ENCODE assay signal across 27 cellular contexts in the genomic region with DNA sequence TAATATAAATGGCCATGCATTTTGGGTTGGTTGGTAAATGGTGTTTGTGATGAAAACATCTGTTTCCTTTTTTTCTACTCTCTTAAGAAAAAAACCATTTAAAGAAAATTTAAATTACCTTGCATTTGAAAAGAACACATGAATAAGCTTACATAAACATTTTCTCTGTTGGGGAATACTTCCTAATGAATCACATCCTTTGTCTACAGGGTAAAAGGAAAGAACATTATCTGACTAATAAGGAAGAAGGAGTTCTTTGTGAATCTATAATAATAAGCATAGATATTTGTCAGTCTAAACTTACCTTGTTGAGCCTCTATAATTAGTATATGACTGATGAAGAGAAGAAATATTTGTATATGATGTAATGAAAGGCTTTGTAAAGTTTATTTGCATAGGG.
DNase-seq lines count a peak whose midpoint lies in the region; ATAC-seq and TF ChIP-seq lines count a peak whose summit lies in the region.
"Had no signal": no experiment of that assay in that cellular context is flagged by ENCODE, and none has a peak within 500 bp of the region (broad histone marks: within the 10 kb centered on the region; RNA-seq: fewer than 3 reads in every experiment).

No MANE protein-coding gene starts in this region.

- no peak overlapping the region for H2AK9ac ChIP-seq in IMR-90 (replicated peaks; ENCODE audit: low read depth, low read length, poor library complexity)

- no peak overlapping the region for H2BK20ac ChIP-seq in IMR-90 (ENCODE audit: low read depth, low read length)

- peak overlapping the region in 1 of 2 experiments; percentile 68; a peak in 1 of 4 replicates for H4K8ac ChIP-seq in IMR-90 (ENCODE audit: low read depth in 2 of 2, low read length in 2 of 2)

- no peaks in the 10 kb centered on the region for H4K20me1 ChIP-seq in IMR-90 (ENCODE audit: insufficient read depth, low read length)

- H3K27me3 ChIP-seq in IMR-90 (ENCODE audit: control insufficient read depth, insufficient read depth, low read length) = no peaks in the 10 kb centered on the region
- H3K27me3 ChIP-seq: esophagus squamous epithelium, left lung, sigmoid colon, SJSA1, suprapubic skin had no signal

- CTCF ChIA-PET in IMR-90 (lab: Yijun Ruan, JAX) = no interaction called here

- no peak overlapping the region; the same call in 1 of the 2 replicates for H3K27ac ChIP-seq in IMR-90 (ENCODE audit: insufficient read depth, low read length)
- H3K27ac ChIP-seq: C4-2B, esophagus squamous epithelium, left lung, sigmoid colon, SJSA1, suprapubic skin had no signal

- in situ Hi-C loops in IMR-90 (cut with MboI; ENCODE audit: low sequenced_read_pairs) = no loop called here

- peak overlapping the region; percentile 82; the same call in 1 of the 2 replicates for H2BK120ac ChIP-seq in IMR-90 (ENCODE audit: low read depth, low read length)

- no peak overlapping the region; the same call in 1 of the 2 replicates for H3K23ac ChIP-seq in IMR-90 (ENCODE audit: low read depth, low read length)

- ATAC-seq in IMR-90 (ENCODE audit: low read depth) = peak; percentile 51
- ATAC-seq: activated T-cell treated with anti-CD3 and anti-CD28 coated beads, Interleukin-2, amount 50 U/mL, for 72 hours; HepG2; left lung; mucosa of descending colon; Panc1 had no signal

- no peak overlapping the region for H2AK5ac ChIP-seq in IMR-90 (ENCODE audit: low read depth, low read length)

- H4K91ac ChIP-seq in IMR-90 (ENCODE audit: insufficient read depth, low read depth, low read length) = no peak overlapping the region

- no peaks in the 10 kb centered on the region for H3K27me3 Mint-ChIP-seq in endothelial cell (ENCODE audit: unreplicated experiment)

- no peaks in the 10 kb centered on the region for H3K36me3 ChIP-seq in IMR-90 (ENCODE audit: control insufficient read depth, insufficient read depth, low read length)
- H3K36me3 ChIP-seq: esophagus squamous epithelium, left lung, sigmoid colon, SJSA1, suprapubic skin had no signal

- H3K27ac Mint-ChIP-seq in endothelial cell (ENCODE audit: unreplicated experiment) = peak overlapping the region; percentile 33
- H3K27ac Mint-ChIP-seq: activated T-cell treated with anti-CD3 and anti-CD28 coated beads, Interleukin-2, amount 50 U/mL, for 72 hours; nephron progenitor cell had no signal

- H3K4me1 ChIP-seq in IMR-90 (ENCODE audit: control insufficient read depth, insufficient read depth, low read length) = peaks cover 3% of the 10 kb centered on the region; the same call in 1 of the 2 replicates
- H3K4me1 ChIP-seq: esophagus squamous epithelium, left lung, sigmoid colon, SJSA1, suprapubic skin had no signal

- H3K9ac ChIP-seq in IMR-90 (ENCODE audit: low read depth, low read length) = no peak overlapping the region

- H3K18ac ChIP-seq in IMR-90 (ENCODE audit: low read depth, low read length) = peak overlapping the region; percentile 2; the same call in 1 of the 2 replicates

- no peak for TF ChIP-seq POLR2A in IMR-90 (IDR thresholded peaks at IDR 0.05; ENCODE audit: low read depth, low read length)

- no peak overlapping the region for H2AFZ ChIP-seq in IMR-90 (replicated peaks; ENCODE audit: low read length, poor library complexity)

- H3K56ac ChIP-seq in IMR-90 (ENCODE audit: extremely low read depth, insufficient read depth, low read length) = no peak overlapping the region; the same call in 1 of the 2 replicates

- 0 out of 2 replicates have a peak, but pooled peaks cover 3% of the 10 kb centered on the region for H3K9me1 ChIP-seq in IMR-90 (ENCODE audit: insufficient read depth, low read length)

- no peaks in the 10 kb centered on the region for H3K79me1 ChIP-seq in IMR-90 (ENCODE audit: low read depth in 1 of 2, low read length in 2 of 2)

- H3K4me1 Mint-ChIP-seq in endothelial cell (ENCODE audit: unreplicated experiment) = peaks cover 4% of the 10 kb centered on the region

- H3K9me3 ChIP-seq in IMR-90 (ENCODE audit: control insufficient read depth, insufficient read depth, low read length) = no peaks in the 10 kb centered on the region
- H3K9me3 ChIP-seq: esophagus squamous epithelium, sigmoid colon, SJSA1, suprapubic skin had no signal

- POLR2A ChIA-PET in IMR-90 (lab: Charles Lee; ENCODE audit: unreplicated experiment) = no interaction called here

- DNase-seq in EH (ENCODE audit: low read depth) = peak; percentile 14
- peak; percentile 72 for DNase-seq in IMR-90
- DNase-seq in endothelial cell (ENCODE audit: low spot score) = no peak
- DNase-seq in kidney tubule cell (ENCODE audit: low spot score) = peak; percentile 65
- DNase-seq in SKM-1 (lab: John Stamatoyannopoulos, UW; ENCODE audit: unreplicated experiment) = no peak
- no peak for DNase-seq in stimulated activated CD4-positive, alpha-beta T cell treated with anti-CD3 and anti-CD28 coated beads, Interleukin-4, amount 100 ng/mL, for 4 hours
- no peak for DNase-seq in NCI-H510A treated with DMSO at 0.1 percent for 48 hours (lab: John Stamatoyannopoulos, UW)
- DNase-seq in NCI-H2171 (lab: John Stamatoyannopoulos, UW) = no peak
- DNase-seq: activated CD4-positive, alpha-beta T cell treated with anti-CD3 and anti-CD28 coated beads for 48 hours; activated naive CD4-positive, alpha-beta T cell treated with anti-CD3 and anti-CD28 coated beads, Interleukin-2, amount 50 U/mL, for 16 hours; activated T-cell treated with anti-CD3 and anti-CD28 coated beads, Interleukin-2, amount 50 U/mL, for 72 hours; aorta; effector CD4-positive, alpha-beta T cell; esophagus squamous epithelium; glutamatergic neuron; left lung; mucosa of descending colon; NCI-H1105; NCI-H2029 treated with DMSO at 0.1 percent for 48 hours; nephron progenitor cell; posterior cingulate gyrus; sigmoid colon had no signal

- intact Hi-C loops in IMR-90 (cut with micrococcal nuclease) = no loop called here

- no peak overlapping the region for H3K4me2 ChIP-seq in IMR-90 (ENCODE audit: low read depth, low read length)

- TF ChIP-seq CTCF in IMR-90 (conservative IDR thresholded peaks at IDR 0.05; ENCODE audit: low read depth, low read length) (no peak), endothelial cell (IDR thresholded peaks at IDR 0.05; ENCODE audit: unreplicated experiment) (no peak)

- no peak overlapping the region for H3K4ac ChIP-seq in IMR-90 (ENCODE audit: low read depth, low read length)

- H3K9me3 Mint-ChIP-seq in endothelial cell (ENCODE audit: unreplicated experiment) = no peaks in the 10 kb centered on the region
- H3K9me3 Mint-ChIP-seq: nephron progenitor cell had no signal

- peak overlapping the region; percentile 77 for H2BK5ac ChIP-seq in IMR-90 (ENCODE audit: low read depth, low read length, poor library complexity, severe bottlenecking)

- no TSS peak for BruUV-seq in IMR-90 (replicated peaks; lab: Mats Ljungman, UMichigan)

- H3K4me3 ChIP-seq in IMR-90 (ENCODE audit: insufficient read depth, low read depth, low read length) = no peak overlapping the region
- H3K4me3 ChIP-seq: esophagus squamous epithelium, left lung, mucosa of descending colon, sigmoid colon, SJSA1, suprapubic skin had no signal

- no peak overlapping the region for H3K14ac ChIP-seq in IMR-90 (replicated peaks; ENCODE audit: low read depth, low read length)

- no peak overlapping the region for H3K4me3 Mint-ChIP-seq in endothelial cell (ENCODE audit: unreplicated experiment)
- H3K4me3 Mint-ChIP-seq: activated T-cell treated with anti-CD3 and anti-CD28 coated beads, Interleukin-2, amount 50 U/mL, for 72 hours; nephron progenitor cell had no signal

- TF ChIP-seq RAD21 in IMR-90 (IDR thresholded peaks at IDR 0.05; ENCODE audit: low read length) = no peak

- no peak overlapping the region for H2BK15ac ChIP-seq in IMR-90 (ENCODE audit: low read depth, low read length)

- no peak overlapping the region for H4K5ac ChIP-seq in IMR-90 (ENCODE audit: low read depth, low read length)

- no peaks in the 10 kb centered on the region for H3K36me3 Mint-ChIP-seq in endothelial cell (ENCODE audit: low read depth, unreplicated experiment)

- dilution Hi-C loops in IMR-90 (cut with HindIII; ENCODE audit: low sequenced_read_pairs, unreplicated experiment) = no loop called here

TF ChIP-seq in IMR-90, 13 proteins besides CTCF, POLR2A, EP300 and RAD21:
- TF ChIP-seq MAFK (IDR thresholded peaks at IDR 0.05; ENCODE audit: low read depth, low read length) (peak; percentile 64; the same call in 1 of the 2 replicates), RCOR1 (IDR thresholded peaks at IDR 0.05; ENCODE audit: insufficient replicate concordance, low read length) (no peak)
TF ChIP-seq in IMR-90: peak in this region for 1.

Comparison
In these comparisons a context has a peak if more than half of its experiments do, and no peak if none do; other contexts are left out.
1. DNase-seq: peak in EH (single experiment), IMR-90 (single experiment) and kidney tubule cell (single experiment); none in endothelial cell (single experiment), SKM-1 (single experiment), stimulated activated CD4-positive, alpha-beta T cell treated with anti-CD3 and anti-CD28 coated beads, Interleukin-4, amount 100 ng/mL, for 4 hours (0 of 2), NCI-H510A treated with DMSO at 0.1 percent for 48 hours (single experiment) and NCI-H2171 (single experiment).